1 cellular context compared by ENCODE assay signal in genomic region chr6:119313937-119314893, GRCh38.
TF ChIP-seq lines count a peak whose summit lies in the region.

No MANE protein-coding gene starts in this region.

TF ChIP-seq in GM12878, 131 proteins besides CTCF, POLR2A, EP300 and RAD21 (continued from another document):
- TF ChIP-seq, protein P1, sequence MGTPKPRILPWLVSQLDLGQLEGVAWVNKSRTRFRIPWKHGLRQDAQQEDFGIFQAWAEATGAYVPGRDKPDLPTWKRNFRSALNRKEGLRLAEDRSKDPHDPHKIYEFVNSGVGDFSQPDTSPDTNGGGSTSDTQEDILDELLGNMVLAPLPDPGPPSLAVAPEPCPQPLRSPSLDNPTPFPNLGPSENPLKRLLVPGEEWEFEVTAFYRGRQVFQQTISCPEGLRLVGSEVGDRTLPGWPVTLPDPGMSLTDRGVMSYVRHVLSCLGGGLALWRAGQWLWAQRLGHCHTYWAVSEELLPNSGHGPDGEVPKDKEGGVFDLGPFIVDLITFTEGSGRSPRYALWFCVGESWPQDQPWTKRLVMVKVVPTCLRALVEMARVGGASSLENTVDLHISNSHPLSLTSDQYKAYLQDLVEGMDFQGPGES (IDR thresholded peaks at IDR 0.05) = no peak
- TF ChIP-seq E2F8 (IDR thresholded peaks at IDR 0.05; ENCODE audit: low read depth, partially characterized antibody) (no peak), PAX5 (IDR thresholded peaks at IDR 0.05; ENCODE audit: borderline replicate concordance, low read depth, low read length) (0 out of 2 replicates have a peak, but pooled peaks have one; percentile 39), ZBTB40 (IDR thresholded peaks at IDR 0.05; ENCODE audit: borderline replicate concordance) (no peak), ETV6 (conservative IDR thresholded peaks at IDR 0.05 in 1 of 2, IDR thresholded peaks at IDR 0.05 in 1 of 2; ENCODE audit: borderline replicate concordance in 1 of 2, low read depth in 1 of 2) (0 out of 4 replicates have a peak, but pooled peaks of 1 of the 2 experiments have one; percentile 21), BMI1 (IDR thresholded peaks at IDR 0.05; ENCODE audit: borderline replicate concordance) (no peak), SMAD1 (IDR thresholded peaks at IDR 0.05; ENCODE audit: low read depth, partially characterized antibody) (no peak)
TF ChIP-seq in GM12878: peak in this region for 45.
